In the genomic region with DNA sequence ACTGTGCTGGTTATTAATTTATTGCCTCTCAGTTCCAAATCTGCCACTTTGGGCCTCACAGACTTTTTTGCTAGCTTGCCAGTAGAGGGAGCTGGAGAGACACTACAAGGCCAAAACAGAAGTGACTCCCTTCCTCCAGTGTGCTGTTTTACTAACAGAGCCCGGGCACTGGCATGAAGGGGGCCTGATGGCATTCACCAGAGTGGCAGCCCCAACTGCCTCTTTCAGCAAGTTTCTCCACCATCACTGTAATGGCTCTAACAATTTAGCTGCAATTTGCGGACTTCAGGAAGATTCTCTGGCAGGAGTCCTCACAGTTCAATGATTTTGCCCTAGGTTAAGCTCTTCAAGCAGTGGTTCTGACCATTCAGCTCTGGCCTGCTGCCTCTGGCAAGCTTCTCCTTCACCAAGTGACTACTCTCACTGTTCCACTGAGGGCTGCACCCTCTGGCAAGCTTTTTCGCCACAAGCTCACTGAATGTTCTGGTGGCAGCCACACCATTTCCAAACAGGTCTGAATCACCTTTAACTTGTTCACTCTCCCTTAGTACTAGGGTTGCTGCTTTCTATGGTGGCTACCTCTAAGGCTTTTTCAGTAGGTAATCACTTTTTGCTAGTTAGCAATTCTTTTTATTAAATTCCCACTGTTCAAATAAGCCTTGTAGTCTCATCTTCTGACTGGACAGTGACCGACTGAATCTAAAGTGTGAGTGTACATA, we compare ENCODE assay signal across 8 cellular contexts.
DNase-seq lines count a peak whose midpoint lies in the region; ATAC-seq and TF ChIP-seq lines count a peak whose summit lies in the region.

No MANE protein-coding gene starts in this region.

- H3K4me3 ChIP-seq in fibroblast of lung (replicated peaks in 1 of 4; ENCODE audit: control extremely low read depth in 1 of 4, insufficient read depth in 1 of 4, low read depth in 3 of 4, low read length in 4 of 4) (no peak overlapping the region), transverse colon (no peak overlapping the region)

- TF ChIP-seq CTCF in fibroblast of lung (conservative IDR thresholded peaks at IDR 0.05 in 1 of 2, IDR thresholded peaks at IDR 0.05 in 1 of 2; ENCODE audit: low read depth in 1 of 2, low read length in 2 of 2) (peak; percentile 94 to 97), neural crest cell (conservative IDR thresholded peaks at IDR 0.05) (peak; percentile 85), transverse colon (IDR thresholded peaks at IDR 0.05) (peak; percentile 65 to 84 (median 79))

- TF ChIP-seq EP300 in transverse colon (IDR thresholded peaks at IDR 0.05; ENCODE audit: low read depth), result no peak

- peaks cover 3% of the 10 kb centered on the region for H3K36me3 Mint-ChIP-seq in neural crest cell (ENCODE audit: low read depth)

- H3K27me3 ChIP-seq in fibroblast of lung (ENCODE audit: control insufficient read depth, insufficient read depth, low read length), result no peaks in the 10 kb centered on the region
- no peaks in the 10 kb centered on the region for H3K27me3 ChIP-seq in transverse colon

- no peak overlapping the region for H3K4me2 ChIP-seq in fibroblast of lung (ENCODE audit: extremely low read depth, insufficient read depth, low read length)

- TF ChIP-seq POLR2A in transverse colon (IDR thresholded peaks at IDR 0.05), result no peak

- no peaks in the 10 kb centered on the region for H3K36me3 ChIP-seq in fibroblast of lung (ENCODE audit: control insufficient read depth, insufficient read depth, low read length)
- no peaks in the 10 kb centered on the region for H3K36me3 ChIP-seq in transverse colon

- no peak overlapping the region for H3K9ac ChIP-seq in fibroblast of lung (ENCODE audit: insufficient read depth, low read length)

- H3K9me3 Mint-ChIP-seq in neural crest cell, result peaks cover 9% of the 10 kb centered on the region

- no peak overlapping the region for H3K27ac Mint-ChIP-seq in neural crest cell (ENCODE audit: unreplicated experiment)

- peak; percentile 81 for DNase-seq in EH (ENCODE audit: low read depth)
- DNase-seq in HuH-7 (ENCODE audit: low spot score), result peak; percentile 43
- DNase-seq in NOMO-1 treated with DMSO at 0.1 percent for 48 hours (lab: John Stamatoyannopoulos, UW; ENCODE audit: unreplicated experiment), result peak; percentile 87
- peak; percentile 5 for DNase-seq in activated T-cell treated with anti-CD3 and anti-CD28 coated beads for 48 hours (ENCODE audit: low read depth)
- peak; percentile 71 to 84 for DNase-seq in fibroblast of lung (ENCODE audit: low read depth in 2 of 2)
- DNase-seq in neural crest cell (ENCODE audit: low read depth, low spot score), result peak; percentile 53
- peak; percentile 49 for DNase-seq in transverse colon

- WGBS in transverse colon (ENCODE audit: low coverage in 1 of 2), 2 donors, result 59 to 60% methylated on average over 2 to 4 of the region's 4 CpGs

- in situ Hi-C loops in transverse colon (cut with MboI; ENCODE audit: low pct_ligation_motif_present in 1 of 4, low pct_unique_long_range_greater_than_20kb in 1 of 4, low sequenced_read_pairs in 3 of 4), result loop anchor here (10.0 to 25.0 kb wide), 3 partner anchors 195 to 347 kb away; no protein-coding TSS in a partner anchor

- intact Hi-C loops in transverse colon (cut with DNase I; ENCODE audit: low total_unique reads), result loop anchor here (5.0 kb wide), 1 partner anchor 195 kb away; no protein-coding TSS in a partner anchor

- H3K4me1 ChIP-seq in fibroblast of lung (ENCODE audit: control insufficient read depth, extremely low read depth, insufficient read depth, low read length), result no peaks in the 10 kb centered on the region
- peaks cover 0 to 5% (median 2%) of the 10 kb centered on the region in 4 donors for H3K4me1 ChIP-seq in transverse colon

- peak; percentile 86 for ATAC-seq in GM21717 (IDR thresholded peaks at IDR 0.05; ENCODE audit: unreplicated experiment)

- no peaks in the 10 kb centered on the region for H3K79me2 ChIP-seq in fibroblast of lung (ENCODE audit: control insufficient read depth, insufficient read depth, low read length)

- no peak overlapping the region for H3K27ac ChIP-seq in fibroblast of lung (ENCODE audit: insufficient read depth, low read length)
- H3K27ac ChIP-seq in transverse colon, result no peak overlapping the region

- no peaks in the 10 kb centered on the region for H3K9me3 ChIP-seq in fibroblast of lung (ENCODE audit: control insufficient read depth, insufficient read depth, low read depth, low read length)
- no peaks in the 10 kb centered on the region for H3K9me3 ChIP-seq in transverse colon

- H4K20me1 ChIP-seq in fibroblast of lung (ENCODE audit: control insufficient read depth, extremely low read depth, insufficient read depth, low read length), result no peaks in the 10 kb centered on the region

- peak overlapping the region; percentile 40 for H2AFZ ChIP-seq in fibroblast of lung (ENCODE audit: low read length)

- no peaks in the 10 kb centered on the region for H3K27me3 Mint-ChIP-seq in neural crest cell (ENCODE audit: low read depth)

- H3K4me3 Mint-ChIP-seq in neural crest cell, result no peak overlapping the region

- no peaks in the 10 kb centered on the region for H3K4me1 Mint-ChIP-seq in neural crest cell

Comparison
In these comparisons a context has a peak if more than half of its experiments do, and no peak if none do; other contexts are left out.
1. DNase-seq: peak in every context shown above with its lines; median percentile 87 in NOMO-1 treated with DMSO at 0.1 percent for 48 hours; 81 in EH; 78 in fibroblast of lung; 53 in neural crest cell; 49 in transverse colon; 43 in HuH-7; 5 in activated T-cell treated with anti-CD3 and anti-CD28 coated beads for 48 hours.